ENCODE assay signal across 20 cellular contexts in genomic region chr20:47662483-47663353, GRCh38.
DNase-seq lines count a peak whose midpoint lies in the region; ATAC-seq and TF ChIP-seq lines count a peak whose summit lies in the region.
"Had no signal": no experiment of that assay in that cellular context is flagged by ENCODE, and none has a peak within 500 bp of the region (broad histone marks: within the 10 kb centered on the region; RNA-seq: fewer than 3 reads in every experiment).

No MANE protein-coding gene starts in this region.

- H2AFZ ChIP-seq in mammary epithelial cell (ENCODE audit: low read depth, low read length) (no peak overlapping the region), OCI-LY1 (ENCODE audit: low read length) (no peak overlapping the region)

- intact Hi-C loops in MCF 10A (cut with micrococcal nuclease) (loop anchor here (1.0 to 5.0 kb wide), 2 partner anchors 635 to 959 kb away; no protein-coding TSS in a partner anchor), mammary epithelial cell (cut with micrococcal nuclease) (loop anchor here (1.0 to 10.0 kb wide), 4 partner anchors 120 to 1262 kb away; partner anchors contain the start of gene ARFGEF2)

- BruUV-seq in MCF 10A (replicated peaks; lab: Mats Ljungman, UMichigan) (no TSS peak), mammary epithelial cell (replicated peaks; lab: Mats Ljungman, UMichigan) (no TSS peak)

- peaks cover 20% of the 10 kb centered on the region for H3K36me3 ChIP-seq in mammary epithelial cell (ENCODE audit: insufficient read depth, low read length)
- H3K36me3 ChIP-seq in OCI-LY1 (ENCODE audit: insufficient read depth, low read length) = peaks cover 69% of the 10 kb centered on the region
- H3K36me3 ChIP-seq: colonic mucosa had no signal

- H3K4me3 ChIP-seq in mammary epithelial cell (replicated peaks in 1 of 3; ENCODE audit: insufficient read depth in 1 of 3, low read depth in 2 of 3, low read length in 3 of 3) = no peak overlapping the region
- H3K4me3 ChIP-seq in OCI-LY1 (ENCODE audit: low read depth, low read length, poor library complexity, severe bottlenecking) = no peak overlapping the region
- H3K4me3 ChIP-seq: BLaER1 treated with 17β-estradiol and CSF1 and Interleukin-3, amounts not matched to agents 10 nM and 100 nM; colonic mucosa; left lung; tibial artery; vagina had no signal

- POLR2A ChIA-PET in MCF 10A (lab: Yijun Ruan, JAX) = interaction anchor here (0.5 to 1.7 kb wide), 4 partner anchors 9 to 210 kb away, joined by 3 to 9 read pairs (median 4); no protein-coding TSS in a partner anchor

- no peak for TF ChIP-seq CTCF in MCF 10A (IDR thresholded peaks at IDR 0.05; ENCODE audit: unreplicated experiment)
- TF ChIP-seq CTCF in mammary epithelial cell (conservative IDR thresholded peaks at IDR 0.05 in 1 of 2, IDR thresholded peaks at IDR 0.05 in 1 of 2; ENCODE audit: extremely low read depth in 1 of 2, insufficient read depth in 1 of 2, low read depth in 1 of 2, low read length in 2 of 2) = no peak
- no peak for TF ChIP-seq CTCF in OCI-LY1 (IDR thresholded peaks at IDR 0.05; ENCODE audit: low read length)

- 0 out of 2 replicates have a peak, but pooled peaks cover 2% of the 10 kb centered on the region for H3F3A ChIP-seq in OCI-LY1 (ENCODE audit: insufficient read depth, low read length)

- H3K27ac Mint-ChIP-seq in MCF 10A (ENCODE audit: low read depth, unreplicated experiment) (peak overlapping the region; percentile 46), memory B cell (peak overlapping the region; percentile 69)
- H3K27ac Mint-ChIP-seq: T-helper 2 cell treated with Interferon-gamma antibody and Interleukin-4, amounts not matched to agents 5 μg/mL and 100 μg/mL, for 36 hours had no signal

- H3K9me3 ChIP-seq in mammary epithelial cell (replicated peaks; ENCODE audit: insufficient read depth, low read length) (no peaks in the 10 kb centered on the region), OCI-LY1 (ENCODE audit: low read length) (no peaks in the 10 kb centered on the region)
- H3K9me3 ChIP-seq: BLaER1 treated with 17β-estradiol and CSF1 and Interleukin-3, amounts not matched to agents 10 nM and 100 nM; colonic mucosa; left lung; neutrophil; tibial artery; vagina had no signal

- H3K36me3 Mint-ChIP-seq in MCF 10A (ENCODE audit: insufficient read depth, unreplicated experiment) (peaks cover 88% of the 10 kb centered on the region), memory B cell (peaks cover 5% of the 10 kb centered on the region)
- H3K36me3 Mint-ChIP-seq: activated naive CD4-positive, alpha-beta T cell treated with anti-CD3 and anti-CD28 coated beads, Interleukin-2, amount 50 U/mL, for 72 hours had no signal

- H3K4me1 ChIP-seq in mammary epithelial cell (ENCODE audit: insufficient read depth, low read length) (peaks cover 24% of the 10 kb centered on the region), OCI-LY1 (ENCODE audit: insufficient read depth, low read length, severe bottlenecking) (peaks cover 35% of the 10 kb centered on the region)
- H3K4me1 ChIP-seq: colonic mucosa had no signal

- H3K79me2 ChIP-seq in mammary epithelial cell (ENCODE audit: insufficient read depth, low read length) = no peaks in the 10 kb centered on the region
- no peaks in the 10 kb centered on the region for H3K79me2 ChIP-seq in OCI-LY1 (ENCODE audit: insufficient read depth, low read length)

- H3K9ac ChIP-seq in mammary epithelial cell (ENCODE audit: insufficient read depth, low read length) (no peak overlapping the region), OCI-LY1 (ENCODE audit: low read length) (no peak overlapping the region)

- H3K4me2 ChIP-seq in mammary epithelial cell (ENCODE audit: insufficient read depth, low read depth, low read length) (no peak overlapping the region), OCI-LY1 (ENCODE audit: low read length) (no peak overlapping the region)
- H3K4me2 ChIP-seq: BLaER1 treated with 17β-estradiol and CSF1 and Interleukin-3, amounts not matched to agents 10 nM and 100 nM had no signal

- H3K4me1 Mint-ChIP-seq in MCF 10A (ENCODE audit: insufficient read depth, unreplicated experiment) (peaks cover 14% of the 10 kb centered on the region), memory B cell (peaks cover 13% of the 10 kb centered on the region)

- no peak overlapping the region for H3K4me3 Mint-ChIP-seq in MCF 10A (ENCODE audit: unreplicated experiment)
- no peak overlapping the region for H3K4me3 Mint-ChIP-seq in memory B cell
- H3K4me3 Mint-ChIP-seq: T-helper 2 cell treated with Interferon-gamma antibody and Interleukin-4, amounts not matched to agents 5 μg/mL and 100 μg/mL, for 36 hours had no signal

- H3K9me2 ChIP-seq in OCI-LY1 (ENCODE audit: low read depth, low read length) = no peaks in the 10 kb centered on the region

- no peak for DNase-seq in MCF 10A (ENCODE audit: unreplicated experiment)
- no peak for DNase-seq in mammary epithelial cell
- no peak for DNase-seq in memory B cell (ENCODE audit: low spot score in 2 of 2)
- DNase-seq in A172 (ENCODE audit: low spot score) = no peak
- no peak for DNase-seq in NCI-H69 (lab: John Stamatoyannopoulos, UW)
- DNase-seq: activated CD4-positive, alpha-beta T cell treated with anti-CD3 and anti-CD28 coated beads for 4 hours; aorta; colonic mucosa; NCI-H1436 treated with DMSO at 0.1 percent for 48 hours; NCI-H748 treated with DMSO at 0.1 percent for 48 hours; stimulated activated CD8-positive, alpha-beta memory T cell treated with anti-CD3 and anti-CD28 coated beads, Interleukin-4, amount 100 ng/mL, for 48 hours had no signal

- H3K27me3 Mint-ChIP-seq in MCF 10A (ENCODE audit: insufficient read depth, unreplicated experiment) = no peaks in the 10 kb centered on the region
- H3K27me3 Mint-ChIP-seq in memory B cell = no peaks in the 10 kb centered on the region

- WGBS in mammary epithelial cell (ENCODE audit: low coverage, missing lambda C conversion rate) = 85% methylated on average over 16 of the region's 16 CpGs

- in situ Hi-C loops in mammary epithelial cell (cut with MboI; ENCODE audit: low sequenced_read_pairs in 2 of 2) = no loop called here

- H3K9me3 Mint-ChIP-seq in MCF 10A (ENCODE audit: unreplicated experiment) = no peaks in the 10 kb centered on the region
- H3K9me3 Mint-ChIP-seq in memory B cell = no peaks in the 10 kb centered on the region
- H3K9me3 Mint-ChIP-seq: activated naive CD4-positive, alpha-beta T cell treated with anti-CD3 and anti-CD28 coated beads, Interleukin-2, amount 50 U/mL, for 72 hours; T-helper 2 cell treated with Interferon-gamma antibody and Interleukin-4, amounts not matched to agents 5 μg/mL and 100 μg/mL, for 36 hours had no signal

- H4K20me1 ChIP-seq in mammary epithelial cell (ENCODE audit: insufficient read depth, low read length) (no peaks in the 10 kb centered on the region), OCI-LY1 (ENCODE audit: insufficient read depth, low read length) (no peaks in the 10 kb centered on the region)

- no peak for ATAC-seq in memory B cell (ENCODE audit: low read depth)
- ATAC-seq in HG02840 (IDR thresholded peaks at IDR 0.05; ENCODE audit: low FRiP score, unreplicated experiment) = no peak

- dilution Hi-C loops in mammary epithelial cell (cut with HindIII; ENCODE audit: low sequenced_read_pairs) = no loop called here

- CTCF ChIA-PET in MCF 10A (lab: Yijun Ruan, JAX) = interaction anchor here (0.6 to 6.7 kb wide), 16 partner anchors 10 to 1242 kb away, joined by 3 to 103 read pairs (median 4); no protein-coding TSS in a partner anchor
- CTCF ChIA-PET in mammary epithelial cell (lab: Charles Lee; ENCODE audit: low non-redundant PET) = no interaction called here

- H3K27ac ChIP-seq in mammary epithelial cell (ENCODE audit: insufficient read depth, low read depth, low read length) (no peak overlapping the region), OCI-LY1 (ENCODE audit: low read depth, low read length, poor library complexity, severe bottlenecking) (peak overlapping the region; percentile 5)
- H3K27ac ChIP-seq: BLaER1 treated with 17β-estradiol and CSF1 and Interleukin-3, amounts not matched to agents 10 nM and 100 nM; colonic mucosa; left lung; neutrophil; tibial artery; vagina had no signal

- H3K27me3 ChIP-seq in mammary epithelial cell (ENCODE audit: insufficient read depth, low read length) (no peaks in the 10 kb centered on the region), OCI-LY1 (ENCODE audit: insufficient read depth, low read length) (no peaks in the 10 kb centered on the region)
- H3K27me3 ChIP-seq: BLaER1 treated with 17β-estradiol and CSF1 and Interleukin-3, amounts not matched to agents 10 nM and 100 nM; colonic mucosa; left lung; neutrophil; tibial artery; vagina had no signal
